In the genomic region with DNA sequence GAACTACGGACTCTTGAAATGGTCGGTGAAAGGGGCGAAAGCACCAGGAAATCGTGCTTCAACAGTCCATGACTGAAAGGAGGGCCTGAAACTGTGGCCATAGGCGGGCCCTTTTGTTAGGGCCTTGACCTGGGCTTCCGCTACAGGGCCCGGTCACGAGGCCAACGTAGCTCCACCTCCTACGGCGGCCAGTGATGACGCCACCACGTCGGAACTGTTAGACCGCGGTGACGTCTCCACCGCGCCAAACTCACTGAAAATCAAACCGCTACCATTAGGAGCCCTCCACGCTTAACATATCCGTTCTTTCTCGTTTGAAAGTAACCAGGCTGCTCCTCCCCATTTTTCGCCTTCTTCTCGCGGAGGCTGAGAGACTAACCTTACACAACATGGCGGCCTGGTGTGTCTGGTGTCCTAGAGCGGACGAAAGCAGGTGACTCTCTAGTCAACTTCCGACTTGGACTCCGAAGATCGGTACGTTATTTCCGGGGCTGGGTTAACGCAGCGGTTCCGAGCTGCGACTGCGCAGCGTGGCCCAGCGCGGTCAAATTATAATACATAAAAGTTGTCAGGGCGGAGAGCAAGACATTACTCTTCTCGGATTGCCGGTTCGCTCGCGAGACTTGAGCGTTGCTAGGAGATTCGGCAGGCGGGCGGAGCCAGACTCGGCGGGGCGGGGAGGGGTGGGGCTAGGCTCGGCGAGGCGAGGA, we compare ENCODE assay signal across 8 cellular contexts. TPM values are rescaled to one million over a fixed set of nuclear protein-coding genes. Genes with fewer than 3 reads are reported as not detected.
DNase-seq lines count a peak whose midpoint lies in the region; ATAC-seq, FAIRE-seq and TF ChIP-seq lines count a peak whose summit lies in the region.

No MANE protein-coding gene starts in this region.

- H3K9me3 Mint-ChIP-seq in T-helper 2 cell treated with Interferon-gamma antibody and Interleukin-4, amounts not matched to agents 5 μg/mL and 100 μg/mL, for 36 hours = no peaks in the 10 kb centered on the region
- H3K9me3 Mint-ChIP-seq in astrocyte (ENCODE audit: unreplicated experiment) = no peaks in the 10 kb centered on the region

- no peaks in the 10 kb centered on the region for H3K36me3 ChIP-seq in astrocyte (ENCODE audit: insufficient read depth, low read length)
- H3K36me3 ChIP-seq in vagina = peaks cover 0 to 3% of the 10 kb centered on the region in 2 donors

- H3K27ac Mint-ChIP-seq in T-helper 2 cell treated with Interferon-gamma antibody and Interleukin-4, amounts not matched to agents 5 μg/mL and 100 μg/mL, for 36 hours = no peak overlapping the region
- H3K27ac Mint-ChIP-seq in astrocyte (ENCODE audit: unreplicated experiment) = no peak overlapping the region

- peaks cover 19% of the 10 kb centered on the region for H3K36me3 Mint-ChIP-seq in T-helper 2 cell treated with Interferon-gamma antibody and Interleukin-4, amounts not matched to agents 5 μg/mL and 100 μg/mL, for 36 hours (ENCODE audit: low read depth)
- no peaks in the 10 kb centered on the region for H3K36me3 Mint-ChIP-seq in astrocyte (ENCODE audit: low read depth, unreplicated experiment)

- H3K4me1 Mint-ChIP-seq in T-helper 2 cell treated with Interferon-gamma antibody and Interleukin-4, amounts not matched to agents 5 μg/mL and 100 μg/mL, for 36 hours (ENCODE audit: low read depth) = peaks cover 33% of the 10 kb centered on the region
- peaks cover 12% of the 10 kb centered on the region for H3K4me1 Mint-ChIP-seq in astrocyte (ENCODE audit: low read depth, unreplicated experiment)

- TF ChIP-seq POLR2A in vagina (IDR thresholded peaks at IDR 0.05) = peak in 1 of 2 donors; percentile 94

- H3K9me3 ChIP-seq in astrocyte (ENCODE audit: insufficient read depth, low read depth, low read length) (no peaks in the 10 kb centered on the region), vagina (no peaks in the 10 kb centered on the region)

- H3K4me1 ChIP-seq in astrocyte (ENCODE audit: insufficient read depth, low read length) (peaks cover 19% of the 10 kb centered on the region), vagina (peaks cover 43% of the 10 kb centered on the region)

- FAIRE-seq in GM18507 (lab: Jason Lieb, UNC) (peak; percentile 98), astrocyte (lab: Jason Lieb, UNC) (peak; percentile 52)

- intact Hi-C loops in vagina (cut with DNase I) = no loop called here

- H3K9ac ChIP-seq in astrocyte (ENCODE audit: low read length) = peak overlapping the region; percentile 99

- peak overlapping the region; percentile 96 for H3K4me2 ChIP-seq in astrocyte (ENCODE audit: low read length)

- peak overlapping the region; percentile 100 for H3K27ac ChIP-seq in astrocyte (ENCODE audit: low read depth, low read length)
- H3K27ac ChIP-seq in vagina = peak overlapping the region; percentile 100

- TF ChIP-seq CTCF in astrocyte (IDR thresholded peaks at IDR 0.05; ENCODE audit: insufficient read depth, low read depth, low read length) (no peak), vagina (IDR thresholded peaks at IDR 0.05) (no peak)

- ATAC-seq in HG02970 (IDR thresholded peaks at IDR 0.05; ENCODE audit: low FRiP score, unreplicated experiment) = peak; percentile 78

- H3K27me3 ChIP-seq in astrocyte (ENCODE audit: insufficient read depth, low read length) (no peaks in the 10 kb centered on the region), vagina (no peaks in the 10 kb centered on the region)

- H3K27me3 Mint-ChIP-seq in T-helper 2 cell treated with Interferon-gamma antibody and Interleukin-4, amounts not matched to agents 5 μg/mL and 100 μg/mL, for 36 hours (ENCODE audit: low read depth) = no peaks in the 10 kb centered on the region
- H3K27me3 Mint-ChIP-seq in astrocyte (ENCODE audit: low read depth, unreplicated experiment) = no peaks in the 10 kb centered on the region

- H2AFZ ChIP-seq in astrocyte (ENCODE audit: low read depth, low read length) = peak overlapping the region; percentile 93

- no peak overlapping the region for H3K4me3 Mint-ChIP-seq in T-helper 2 cell treated with Interferon-gamma antibody and Interleukin-4, amounts not matched to agents 5 μg/mL and 100 μg/mL, for 36 hours
- no peak overlapping the region for H3K4me3 Mint-ChIP-seq in astrocyte (ENCODE audit: unreplicated experiment)

- DNase-seq in GM18507 (ENCODE audit: extremely low spot score, insufficient read length, low read depth) (peak; percentile 86), NCI-H187 treated with DMSO at 0.1 percent for 48 hours (lab: John Stamatoyannopoulos, UW) (peak; percentile 99), astrocyte (ENCODE audit: low read depth) (peak; percentile 98), hepatic stellate cell (ENCODE audit: low spot score) (peak; percentile 88), putamen (ENCODE audit: low spot score) (peak; percentile 99), vagina (ENCODE audit: extremely low spot score in 2 of 2) (peak; percentile 99 to 100)
- DNase-seq in T-helper 2 cell treated with Interferon-gamma antibody and Interleukin-4, amounts not matched to agents 5 μg/mL and 100 μg/mL, for 36 hours (ENCODE audit: low spot score) = peak; percentile 98

- H3K4me3 ChIP-seq in astrocyte (ENCODE audit: insufficient read depth, low read depth, low read length) = peak overlapping the region; percentile 97
- H3K4me3 ChIP-seq in vagina = peak overlapping the region; percentile 88 to 98

- H3K79me2 ChIP-seq in astrocyte (ENCODE audit: insufficient read depth, low read length) = peaks cover 45% of the 10 kb centered on the region

- H4K20me1 ChIP-seq in astrocyte (ENCODE audit: insufficient read depth, low read length) = peaks cover 15% of the 10 kb centered on the region

RNA-seq across cellular contexts. Expression of gene CACYBP, which starts 0.4 kb away (rescaled TPM):
- 87.8 and 95.0 TPM in 2 replicates for total RNA-seq in astrocyte
- total RNA-seq in vagina = 60.9 TPM

RNA-seq across cellular contexts. Expression of gene MRPS14, which starts 23.9 kb away (rescaled TPM):
- 20.3 and 23.7 TPM in 2 replicates for total RNA-seq in astrocyte
- 14.7 TPM for total RNA-seq in vagina

Comparison
In these comparisons a context has a peak if more than half of its experiments do, and no peak if none do; other contexts are left out.
1. Peak in every context shown above with its lines: DNase-seq, ATAC-seq, H3K4me3 ChIP-seq and H3K27ac ChIP-seq.